8 cellular contexts compared by ENCODE assay signal in the genomic region with DNA sequence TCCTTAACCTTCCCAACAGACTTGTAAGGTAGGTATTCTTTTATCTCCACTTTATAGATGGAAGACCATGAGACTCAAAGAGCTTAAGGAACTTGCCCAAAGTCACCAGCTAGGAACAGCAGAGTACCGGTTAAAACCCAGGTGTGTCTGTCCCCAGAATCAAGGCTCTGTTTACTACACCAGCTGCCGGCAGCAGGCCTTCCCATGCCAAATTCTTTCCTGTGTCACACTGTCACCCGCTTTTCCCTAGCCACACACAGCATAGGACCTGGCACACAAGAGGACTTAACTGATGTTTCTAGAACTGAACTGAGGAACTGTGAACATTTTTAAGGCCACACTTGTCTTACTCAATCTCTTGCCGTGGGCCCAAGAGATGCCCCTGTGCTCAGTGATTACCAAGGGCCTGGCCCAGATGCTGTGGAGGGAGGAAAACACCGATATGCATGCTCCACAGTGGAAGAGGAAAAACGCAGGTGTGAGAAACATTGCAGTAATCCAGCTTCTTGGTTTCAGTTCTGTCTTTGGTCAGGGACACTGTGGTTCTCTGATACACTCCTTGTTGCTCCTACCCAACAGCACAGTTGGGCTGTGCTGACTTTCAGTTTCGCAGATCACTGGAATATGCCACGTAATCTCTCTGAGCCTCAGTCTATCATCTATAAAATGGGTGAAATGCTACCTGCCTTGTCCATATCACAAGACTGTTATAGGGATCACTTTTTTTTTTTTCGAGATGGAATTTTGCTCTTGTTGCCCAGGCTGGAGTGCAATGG. TPM values are rescaled to one million over a fixed set of nuclear protein-coding genes. Genes with fewer than 3 reads are reported as not detected.
A peak's percentile ranks its signal among the peaks of the same experiment; 100 is the strongest.
DNase-seq lines count a peak whose midpoint lies in the region; ATAC-seq and TF ChIP-seq lines count a peak whose summit lies in the region.

No MANE protein-coding gene starts in this region.

- H3K4me1 ChIP-seq in breast epithelium (no peaks in the 10 kb centered on the region), suprapubic skin (peaks cover 28% of the 10 kb centered on the region)

- no peaks in the 10 kb centered on the region for H3K4me1 Mint-ChIP-seq in MCF 10A (ENCODE audit: insufficient read depth, unreplicated experiment)
- H3K4me1 Mint-ChIP-seq in activated CD8-positive, alpha-beta T cell treated with anti-CD3 and anti-CD28 coated beads, Interleukin-2, amount 10 ng/mL, durations not matched to agents 7 days and 5 days (ENCODE audit: low read depth): peaks cover 21% of the 10 kb centered on the region

- no peaks in the 10 kb centered on the region for H3K27me3 ChIP-seq in breast epithelium
- no peaks in the 10 kb centered on the region for H3K27me3 ChIP-seq in suprapubic skin

- H3K27ac ChIP-seq in breast epithelium (peak overlapping the region; percentile 76 to 79), suprapubic skin (peak overlapping the region; percentile 76)

- BruUV-seq in MCF 10A (replicated peaks; lab: Mats Ljungman, UMichigan): no TSS peak

- H3K27me3 Mint-ChIP-seq in MCF 10A (ENCODE audit: insufficient read depth, unreplicated experiment): no peaks in the 10 kb centered on the region
- peaks cover 6% of the 10 kb centered on the region for H3K27me3 Mint-ChIP-seq in activated CD8-positive, alpha-beta T cell treated with anti-CD3 and anti-CD28 coated beads, Interleukin-2, amount 10 ng/mL, durations not matched to agents 7 days and 5 days (ENCODE audit: low read depth)

- H3K9me3 Mint-ChIP-seq in MCF 10A (ENCODE audit: unreplicated experiment): no peaks in the 10 kb centered on the region
- H3K9me3 Mint-ChIP-seq in activated CD8-positive, alpha-beta T cell treated with anti-CD3 and anti-CD28 coated beads, Interleukin-2, amount 10 ng/mL, durations not matched to agents 7 days and 5 days (ENCODE audit: insufficient read depth): no peaks in the 10 kb centered on the region

- DNase-seq in breast epithelium (ENCODE audit: low spot score in 2 of 2) (peak in 1 of 2 donors; percentile 33), MCF 10A (ENCODE audit: unreplicated experiment) (no peak), suprapubic skin (ENCODE audit: low spot score in 2 of 2) (no peak), NCI-H1436 (lab: John Stamatoyannopoulos, UW) (no peak), HUDEP-2 (lab: John Stamatoyannopoulos, UW; ENCODE audit: unreplicated experiment in 76 of 76) (no peak), cerebellar nuclear complex (lab: John Stamatoyannopoulos, UW) (no peak)
- DNase-seq in activated CD8-positive, alpha-beta T cell treated with anti-CD3 and anti-CD28 coated beads, Interleukin-2, amount 10 ng/mL, durations not matched to agents 7 days and 5 days: peak; percentile 39

- H3K9me3 ChIP-seq in breast epithelium: no peaks in the 10 kb centered on the region
- H3K9me3 ChIP-seq in suprapubic skin: no peaks in the 10 kb centered on the region

- POLR2A ChIA-PET in MCF 10A (lab: Yijun Ruan, JAX): interaction anchor here (0.7 to 1.1 kb wide), 2 partner anchors 13 to 20 kb away, joined by 3 read pairs; no protein-coding TSS in a partner anchor
- POLR2A ChIA-PET in activated CD8-positive, alpha-beta T cell treated with anti-CD3 and anti-CD28 coated beads, Interleukin-2, amount 10 ng/mL, durations not matched to agents 7 days and 5 days (lab: Charles Lee): interaction anchor here (0.6 to 1.2 kb wide), 2 partner anchors 13 to 51 kb away, joined by 3 read pairs; no protein-coding TSS in a partner anchor

- no peak overlapping the region for H3K27ac Mint-ChIP-seq in MCF 10A (ENCODE audit: low read depth, unreplicated experiment)
- peak overlapping the region; percentile 33 for H3K27ac Mint-ChIP-seq in activated CD8-positive, alpha-beta T cell treated with anti-CD3 and anti-CD28 coated beads, Interleukin-2, amount 10 ng/mL, durations not matched to agents 7 days and 5 days

- TF ChIP-seq EP300 in suprapubic skin (IDR thresholded peaks at IDR 0.05): no peak

- no peaks in the 10 kb centered on the region for H3K36me3 Mint-ChIP-seq in MCF 10A (ENCODE audit: insufficient read depth, unreplicated experiment)
- H3K36me3 Mint-ChIP-seq in activated CD8-positive, alpha-beta T cell treated with anti-CD3 and anti-CD28 coated beads, Interleukin-2, amount 10 ng/mL, durations not matched to agents 7 days and 5 days (ENCODE audit: low read depth): no peaks in the 10 kb centered on the region

- peak; percentile 76 for ATAC-seq in HG03060 (IDR thresholded peaks at IDR 0.05; ENCODE audit: low read depth, unreplicated experiment)
- peak; percentile 51 for ATAC-seq in activated CD8-positive, alpha-beta T cell treated with anti-CD3 and anti-CD28 coated beads, Interleukin-2, amount 10 ng/mL, durations not matched to agents 7 days and 5 days

- H3K36me3 ChIP-seq in breast epithelium (no peaks in the 10 kb centered on the region), suprapubic skin (no peaks in the 10 kb centered on the region)

- TF ChIP-seq CTCF in breast epithelium (IDR thresholded peaks at IDR 0.05): no peak
- TF ChIP-seq CTCF in MCF 10A (IDR thresholded peaks at IDR 0.05; ENCODE audit: unreplicated experiment): no peak
- no peak for TF ChIP-seq CTCF in suprapubic skin (IDR thresholded peaks at IDR 0.05)

- H3K4me3 ChIP-seq in breast epithelium (no peak overlapping the region), suprapubic skin (no peak overlapping the region)

- no peak overlapping the region for H3K4me3 Mint-ChIP-seq in MCF 10A (ENCODE audit: unreplicated experiment)
- H3K4me3 Mint-ChIP-seq in activated CD8-positive, alpha-beta T cell treated with anti-CD3 and anti-CD28 coated beads, Interleukin-2, amount 10 ng/mL, durations not matched to agents 7 days and 5 days: no peak overlapping the region

- CTCF ChIA-PET in MCF 10A (lab: Yijun Ruan, JAX): interaction anchor here (0.6 to 6.5 kb wide), 8 partner anchors 14 to 170 kb away, joined by 3 to 63 read pairs (median 4); no protein-coding TSS in a partner anchor
- CTCF ChIA-PET in activated CD8-positive, alpha-beta T cell treated with anti-CD3 and anti-CD28 coated beads, Interleukin-2, amount 10 ng/mL, durations not matched to agents 7 days and 5 days (lab: Charles Lee): interaction anchor here (0.6 to 10.7 kb wide), 14 partner anchors 13 to 681 kb away, joined by 3 to 226 read pairs (median 10); a partner anchor contains a TSS

- intact Hi-C loops in breast epithelium (cut with DNase I; ENCODE audit: low total_unique reads): no loop called here
- intact Hi-C loops in MCF 10A (cut with micrococcal nuclease): no loop called here

- 69% methylated on average over 9 of the region's 9 CpGs for WGBS in suprapubic skin

- TF ChIP-seq POLR2A in breast epithelium (IDR thresholded peaks at IDR 0.05): no peak
- TF ChIP-seq POLR2A in suprapubic skin (IDR thresholded peaks at IDR 0.05): no peak

RNA-seq across cellular contexts. Expression of a gene that starts 13.9 kb away (rescaled TPM):
- total RNA-seq in breast epithelium (1 to 10 TPM; 1.1 to 5.9 (median 5.6) TPM), MCF 10A (2022) (not detected in 2 replicates), suprapubic skin (1 to 10 TPM in 2 of 4 donors, under 1 TPM in 1, not detected in 1; 0.34 to 3.5 (median 1.2) TPM)
- total RNA-seq in activated CD8-positive, alpha-beta T cell treated with anti-CD3 and anti-CD28 coated beads, Interleukin-2, amount 10 ng/mL, durations not matched to agents 7 days and 5 days: 10 to 100 TPM; 24.7 to 24.9 TPM

RNA-seq across cellular contexts. Expression of a gene that starts 43.1 kb away (rescaled TPM):
- total RNA-seq in breast epithelium (1 to 10 TPM in 2 of 3 donors, under 1 TPM in 1; 0.48 to 5.7 (median 3.3) TPM), MCF 10A (2022) (8.6 and 26.3 TPM in 2 replicates), suprapubic skin (1 to 10 TPM; 1.1 to 3.4 (median 1.9) TPM)
- total RNA-seq in activated CD8-positive, alpha-beta T cell treated with anti-CD3 and anti-CD28 coated beads, Interleukin-2, amount 10 ng/mL, durations not matched to agents 7 days and 5 days: 100 to 1,000 TPM in 1 of 2 experiments, 10 to 100 TPM in 1; 88.5 to 102 TPM
